29 cellular contexts compared by ENCODE assay signal in the genomic region with DNA sequence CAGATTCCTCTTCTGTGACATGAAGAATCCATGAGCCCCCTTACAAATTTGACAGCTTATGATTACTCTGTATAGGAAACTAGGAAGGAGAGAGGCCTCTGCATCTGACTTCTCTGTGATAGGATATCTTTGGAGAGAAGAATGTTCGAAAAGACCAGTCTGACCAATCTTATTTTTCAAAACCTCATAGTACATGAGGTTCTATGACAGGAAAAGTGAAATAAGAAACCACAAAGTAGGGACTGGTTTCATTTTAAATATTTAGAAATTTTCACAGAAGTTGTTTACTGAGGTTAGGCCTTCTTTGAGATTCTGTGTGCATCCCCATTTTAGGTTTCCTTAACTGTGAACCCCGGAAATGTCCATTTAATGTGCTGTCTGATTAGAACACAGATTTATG. TPM values are rescaled to one million over a fixed set of nuclear protein-coding genes. Genes with fewer than 3 reads are reported as not detected.
"Had no signal": no experiment of that assay in that cellular context is flagged by ENCODE, and none has a peak within 500 bp of the region (broad histone marks: within the 10 kb centered on the region; RNA-seq: fewer than 3 reads in every experiment).

No MANE protein-coding gene starts in this region.

- DNase-seq: KBM-7; MV-4-11; NCI-H1048; NCI-H1105; NCI-H1417; NCI-H146; NCI-H1694 treated with DMSO at 0.1 percent for 48 hours; NCI-H1930; NCI-H2081 treated with DMSO at 0.1 percent for 48 hours; NCI-H2171; NCI-H226; NCI-H446; NCI-H510A; NCI-H524 treated with DMSO at 0.1 percent for 48 hours; NCI-H69; NCI-H774; NK-92 treated with Interleukin-12 subunit alpha and Interleukin-12 subunit beta, amount 100 ng/mL, for 24 hours; OCI-M1; PC-9; Peyer's patch; SHP77 treated with DMSO at 0.1 percent for 48 hours; SJCRH30; T-helper 1 cell had no signal

- H3K4me3 ChIP-seq: PC-9, Peyer's patch, SJCRH30 had no signal

- H3K27me3 ChIP-seq: Peyer's patch, SJCRH30 had no signal

- H3K4me2 ChIP-seq: PC-9 had no signal

- H3K4me1 ChIP-seq: Peyer's patch, SJCRH30 had no signal

- ATAC-seq: Right ventricle myocardium inferior, SK-N-SH treated with all-trans-retinoic acid at 6 μM for 48 hours had no signal

- H3K9me3 ChIP-seq: Peyer's patch, SJCRH30 had no signal

- H3K36me3 ChIP-seq: Peyer's patch, SJCRH30 had no signal

- H2AFZ ChIP-seq: PC-9 had no signal

- H3K27ac ChIP-seq: PC-9, Peyer's patch, SJCRH30 had no signal

RNA-seq across cellular contexts. Expression of a gene that starts 2.1 kb away (rescaled TPM):
- total RNA-seq: HT-29, LHCN-M2, MCF 10A, PC-9, Peyer's patch, Right ventricle myocardium inferior, RPMI7951, SJCRH30 had no signal

RNA-seq across cellular contexts. Expression of a gene that starts 16.7 kb away (rescaled TPM):
- total RNA-seq: HT-29, LHCN-M2, MCF 10A, PC-9, Peyer's patch, Right ventricle myocardium inferior, RPMI7951, SJCRH30 had no signal

RNA-seq across cellular contexts. Expression of a gene that starts 44.4 kb away (rescaled TPM):
- total RNA-seq: HT-29, LHCN-M2, MCF 10A, PC-9, Peyer's patch, Right ventricle myocardium inferior, RPMI7951, SJCRH30 had no signal

RNA-seq across cellular contexts. Expression of a gene that starts 45.0 kb away (rescaled TPM):
- total RNA-seq: HT-29, LHCN-M2, MCF 10A, PC-9, Peyer's patch, Right ventricle myocardium inferior, RPMI7951, SJCRH30 had no signal
